Comparison of ENCODE assay signal across 11 cellular contexts in genomic region chr2:118816669-118817068, GRCh38. TPM values are rescaled to one million over a fixed set of nuclear protein-coding genes. Genes with fewer than 3 reads are reported as not detected.
"Had no signal": no experiment of that assay in that cellular context is flagged by ENCODE, and none has a peak within 500 bp of the region (broad histone marks: within the 10 kb centered on the region; RNA-seq: fewer than 3 reads in every experiment).

No MANE protein-coding gene starts in this region.

- H3K9ac ChIP-seq: GM23248, KMS-11 had no signal

- H2AFZ ChIP-seq: GM23248 had no signal

- H3K4me3 ChIP-seq: GM23248 had no signal

- H3K4me2 ChIP-seq: KMS-11 had no signal

- DNase-seq: GM23248, GOT3, H9, HCEC 1CT, HFFc6, IMR-90, KBM-7 had no signal

- FAIRE-seq: H54 had no signal

- H3K27ac ChIP-seq: GM23248, HL-60, KMS-11 had no signal

RNA-seq across cellular contexts. Expression of gene EN1, which starts 30.8 kb away (rescaled TPM):
- total RNA-seq: H9, HFFc6, HT1080, IMR-90 had no signal
- polyA plus RNA-seq: IMR-90 had no signal
